In genomic region chr15:51649659-51650521, GRCh38 we compare ENCODE assay signal across 8 cellular contexts. TPM values are rescaled to one million over a fixed set of nuclear protein-coding genes. Genes with fewer than 3 reads are reported as not detected.
DNase-seq lines count a peak whose midpoint lies in the region; ATAC-seq, FAIRE-seq and TF ChIP-seq lines count a peak whose summit lies in the region.

No MANE protein-coding gene starts in this region.

- H3K4me3 Mint-ChIP-seq in activated T-cell treated with anti-CD3 and anti-CD28 coated beads, Interleukin-2, amount 50 U/mL, for 4 hours: no peak overlapping the region

- DNase-seq in AG08396 (ENCODE audit: low spot score): peak; percentile 52
- DNase-seq in GM12892 (ENCODE audit: insufficient read length): peak; percentile 26
- peak; percentile 87 for DNase-seq in KBM-7
- peak; percentile 59 for DNase-seq in NOMO-1 treated with dmso at 0.1 percent for 144 hours (lab: John Stamatoyannopoulos, UW; ENCODE audit: unreplicated experiment)
- DNase-seq in activated T-cell treated with anti-CD3 and anti-CD28 coated beads, Interleukin-2, amount 50 U/mL, for 4 hours: peak; percentile 27
- peak; percentile 64 for DNase-seq in foreskin melanocyte
- DNase-seq in occipital lobe (lab: John Stamatoyannopoulos, UW): peak; percentile 49

- ATAC-seq in activated T-cell treated with anti-CD3 and anti-CD28 coated beads, Interleukin-2, amount 50 U/mL, for 4 hours: peak; percentile 63 to 79
- ATAC-seq in GM21515 (IDR thresholded peaks at IDR 0.05; ENCODE audit: unreplicated experiment): no peak

- no peaks in the 10 kb centered on the region for H3K36me3 Mint-ChIP-seq in activated T-cell treated with anti-CD3 and anti-CD28 coated beads, Interleukin-2, amount 50 U/mL, for 4 hours (ENCODE audit: insufficient read depth)

- H3K27me3 Mint-ChIP-seq in activated T-cell treated with anti-CD3 and anti-CD28 coated beads, Interleukin-2, amount 50 U/mL, for 4 hours (ENCODE audit: low read depth): no peaks in the 10 kb centered on the region

- no peaks in the 10 kb centered on the region for H3K4me1 Mint-ChIP-seq in activated T-cell treated with anti-CD3 and anti-CD28 coated beads, Interleukin-2, amount 50 U/mL, for 4 hours (ENCODE audit: low read depth)

- TF ChIP-seq POLR2A in GM12892 (IDR thresholded peaks at IDR 0.05; ENCODE audit: low read depth, low read length): no peak

- FAIRE-seq in GM12892 (lab: Jason Lieb, UNC): peak; percentile 99

- in situ Hi-C loops in KBM-7 (cut with MboI; ENCODE audit: low pct_unique_long_range_greater_than_20kb, low sequenced_read_pairs): no loop called here

- no peaks in the 10 kb centered on the region for H3K9me3 Mint-ChIP-seq in activated T-cell treated with anti-CD3 and anti-CD28 coated beads, Interleukin-2, amount 50 U/mL, for 4 hours

RNA-seq across cellular contexts. Expression of gene DMXL2, which starts 27.3 kb away (rescaled TPM):
- 19.3 TPM for polyA plus RNA-seq in GM12892 (2012; ENCODE audit: missing spikeins)
- total RNA-seq in activated T-cell treated with anti-CD3 and anti-CD28 coated beads, Interleukin-2, amount 50 U/mL, for 4 hours: 1 to 10 TPM; 3.0 to 5.8 (median 4.6) TPM
- total RNA-seq in occipital lobe: 148 TPM

RNA-seq across cellular contexts. Expression of gene SCG3, which starts 31.4 kb away (rescaled TPM):
- polyA plus RNA-seq in GM12892 (2012; ENCODE audit: missing spikeins): 0.21 TPM
- total RNA-seq in activated T-cell treated with anti-CD3 and anti-CD28 coated beads, Interleukin-2, amount 50 U/mL, for 4 hours: not detected
- total RNA-seq in occipital lobe: 30.6 TPM

Comparison
In these comparisons a context has a peak if more than half of its experiments do, and no peak if none do; other contexts are left out.
1. DNase-seq: peak in every context shown above with its lines; median percentile 87 in KBM-7; 64 in foreskin melanocyte; 59 in NOMO-1 treated with dmso at 0.1 percent for 144 hours; 52 in AG08396; 49 in occipital lobe; 27 in activated T-cell treated with anti-CD3 and anti-CD28 coated beads, Interleukin-2, amount 50 U/mL, for 4 hours; 26 in GM12892.
2. RNA of gene DMXL2, which starts 27.3 kb away (total RNA-seq): 148 TPM in occipital lobe (single experiment); 3.0 to 5.8 TPM in activated T-cell treated with anti-CD3 and anti-CD28 coated beads, Interleukin-2, amount 50 U/mL, for 4 hours; every median in the first group is over 10 times any median in the second.
3. RNA of gene SCG3, which starts 31.4 kb away (total RNA-seq): 30.6 TPM in occipital lobe (single experiment); not detected in activated T-cell treated with anti-CD3 and anti-CD28 coated beads, Interleukin-2, amount 50 U/mL, for 4 hours; every median in the first group is over 10 times any median in the second.